In genomic region chr20:60454491-60454890, GRCh38 we compare ENCODE assay signal across 26 cellular contexts.
"Had no signal": no experiment of that assay in that cellular context is flagged by ENCODE, and none has a peak within 500 bp of the region (broad histone marks: within the 10 kb centered on the region; RNA-seq: fewer than 3 reads in every experiment).

No MANE protein-coding gene starts in this region.

- H3K36me3 ChIP-seq: ovary, right lobe of liver, sigmoid colon, stomach, thoracic aorta, thyroid gland, tibial nerve, upper lobe of right lung, uterus had no signal

- H3K27ac Mint-ChIP-seq: naive thymus-derived CD4-positive, alpha-beta T cell; natural killer cell; nephron; progenitor cell of endocrine pancreas; stimulated activated naive B cell treated with anti-CD40 and anti-IgM and Interleukin-4, amounts not matched to agents 10 μg/mL and 1 μg/mL and 100 μg/mL, for 72 hours; stimulated activated naive CD8-positive, alpha-beta T cell treated with anti-CD3 and anti-CD28 coated beads, Interleukin-15, Interleukin-2, amounts not matched to agents 100 ng/mL and 50 ng/mL, for 24 hours; type B pancreatic cell had no signal

- ATAC-seq: naive thymus-derived CD4-positive, alpha-beta T cell; natural killer cell; psoas muscle; right cardiac atrium; right lobe of liver; stimulated activated naive B cell treated with anti-CD40 and anti-IgM and Interleukin-4, amounts not matched to agents 10 μg/mL and 1 μg/mL and 100 μg/mL, for 72 hours; upper lobe of right lung had no signal

- H3K9me3 Mint-ChIP-seq: natural killer cell; nephron; stimulated activated naive B cell treated with anti-CD40 and anti-IgM and Interleukin-4, amounts not matched to agents 10 μg/mL and 1 μg/mL and 100 μg/mL, for 72 hours; stimulated activated naive CD8-positive, alpha-beta T cell treated with anti-CD3 and anti-CD28 coated beads, Interleukin-15, Interleukin-2, amounts not matched to agents 100 ng/mL and 50 ng/mL, for 24 hours; type B pancreatic cell had no signal

- H3K4me1 Mint-ChIP-seq: stimulated activated naive B cell treated with anti-CD40 and anti-IgM and Interleukin-4, amounts not matched to agents 10 μg/mL and 1 μg/mL and 100 μg/mL, for 72 hours had no signal

- H3K27ac ChIP-seq: ovary, parathyroid adenoma, psoas muscle, right lobe of liver, sigmoid colon, stomach, thoracic aorta, thyroid gland, tibial nerve, upper lobe of right lung, uterus had no signal

- H3K9me3 ChIP-seq: ovary, psoas muscle, right lobe of liver, sigmoid colon, stomach, thoracic aorta, thyroid gland, tibial nerve, upper lobe of right lung, uterus had no signal

- H3K27me3 ChIP-seq: ovary, right lobe of liver, sigmoid colon, stomach, thyroid gland, tibial nerve, upper lobe of right lung had no signal

- H3K9ac ChIP-seq: parathyroid adenoma had no signal

- H3K4me3 ChIP-seq: ovary, psoas muscle, right lobe of liver, sigmoid colon, stomach, thoracic aorta, thyroid gland, tibial nerve, upper lobe of right lung, uterus had no signal

- H3K4me1 ChIP-seq: parathyroid adenoma, psoas muscle, right lobe of liver, sigmoid colon, stomach, tibial nerve, upper lobe of right lung, uterus had no signal

- H3K27me3 Mint-ChIP-seq: stimulated activated naive CD8-positive, alpha-beta T cell treated with anti-CD3 and anti-CD28 coated beads, Interleukin-15, Interleukin-2, amounts not matched to agents 100 ng/mL and 50 ng/mL, for 24 hours had no signal

- H3K36me3 Mint-ChIP-seq: natural killer cell; stimulated activated naive B cell treated with anti-CD40 and anti-IgM and Interleukin-4, amounts not matched to agents 10 μg/mL and 1 μg/mL and 100 μg/mL, for 72 hours; type B pancreatic cell had no signal

- DNase-seq: naive thymus-derived CD4-positive, alpha-beta T cell; natural killer cell; occipital lobe; ovary; psoas muscle; right cardiac atrium; right lobe of liver; sigmoid colon; small intestine; stimulated activated CD4-positive, alpha-beta T cell treated with anti-CD3 and anti-CD28 coated beads, Interleukin-1b, Interleukin-23, amount 100 ng/mL, for 48 hours; stimulated activated CD4-positive, alpha-beta T cell treated with anti-CD3 and anti-CD28 coated beads, Interleukin-4, amount 100 ng/mL, for 1 hour; stimulated activated CD4-positive, alpha-beta T cell treated with anti-CD3 and anti-CD28 coated beads, Interleukin-4, amount 100 ng/mL, for 4 hours; stimulated activated CD8-positive, alpha-beta memory T cell treated with anti-CD3 and anti-CD28 coated beads, Interleukin-4, amount 100 ng/mL, for 48 hours; stimulated activated naive B cell treated with anti-CD40 and anti-IgM and Interleukin-4, amounts not matched to agents 10 μg/mL and 1 μg/mL and 100 μg/mL, for 72 hours; stimulated activated naive CD4-positive, alpha-beta T cell treated with Interleukin-2 at 50 U/mL for 16 hours; stomach; thyroid gland; upper lobe of right lung; uterus had no signal

- FAIRE-seq: small intestine had no signal

- H2AFZ ChIP-seq: parathyroid adenoma had no signal

- H3K4me3 Mint-ChIP-seq: naive thymus-derived CD4-positive, alpha-beta T cell; natural killer cell; nephron; stimulated activated naive B cell treated with anti-CD40 and anti-IgM and Interleukin-4, amounts not matched to agents 10 μg/mL and 1 μg/mL and 100 μg/mL, for 72 hours; stimulated activated naive CD8-positive, alpha-beta T cell treated with anti-CD3 and anti-CD28 coated beads, Interleukin-15, Interleukin-2, amounts not matched to agents 100 ng/mL and 50 ng/mL, for 24 hours; type B pancreatic cell had no signal
